19 cellular contexts compared by ENCODE assay signal in the genomic region with DNA sequence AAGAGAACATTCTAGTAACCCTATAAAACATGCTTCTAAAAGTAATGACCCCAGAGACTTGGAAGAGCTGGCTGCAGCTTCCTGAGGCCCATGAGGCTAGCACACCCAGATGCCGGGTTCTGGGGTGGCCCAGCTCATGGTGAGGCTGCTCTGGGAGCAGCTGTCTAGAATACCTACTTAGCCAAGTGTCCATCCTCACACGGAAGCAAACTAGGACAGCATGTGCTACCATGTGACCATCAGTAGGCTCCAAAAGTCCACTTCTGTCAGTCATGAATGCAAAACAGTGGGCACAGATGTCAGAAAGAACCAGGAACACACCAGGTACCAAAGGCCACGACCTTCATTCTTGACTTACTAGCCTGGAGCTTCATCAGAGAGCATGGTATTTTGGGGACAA. TPM values are rescaled to one million over a fixed set of nuclear protein-coding genes. Genes with fewer than 3 reads are reported as not detected.
DNase-seq lines count a peak whose midpoint lies in the region; ATAC-seq and TF ChIP-seq lines count a peak whose summit lies in the region.
"Had no signal": no experiment of that assay in that cellular context is flagged by ENCODE, and none has a peak within 500 bp of the region (broad histone marks: within the 10 kb centered on the region; RNA-seq: fewer than 3 reads in every experiment).

No MANE protein-coding gene starts in this region.

- H3K9me3 Mint-ChIP-seq in MCF 10A (ENCODE audit: unreplicated experiment) (no peaks in the 10 kb centered on the region), immature natural killer cell (no peaks in the 10 kb centered on the region), natural killer cell (no peaks in the 10 kb centered on the region), type B pancreatic cell (no peaks in the 10 kb centered on the region)

- H3K27me3 Mint-ChIP-seq in MCF 10A (ENCODE audit: insufficient read depth, unreplicated experiment) (no peaks in the 10 kb centered on the region), immature natural killer cell (ENCODE audit: low read depth in 3 of 3) (no peaks in the 10 kb centered on the region), natural killer cell (ENCODE audit: low read depth in 2 of 2) (no peaks in the 10 kb centered on the region), type B pancreatic cell (no peaks in the 10 kb centered on the region)

- no peak overlapping the region for H3K4me3 ChIP-seq in breast epithelium

- peaks cover 0 to 3% of the 10 kb centered on the region in 2 donors for H3K4me1 ChIP-seq in breast epithelium

- H3K36me3 ChIP-seq in breast epithelium = no peaks in the 10 kb centered on the region

- peak overlapping the region; percentile 50 for H3K27ac Mint-ChIP-seq in MCF 10A (ENCODE audit: low read depth, unreplicated experiment)
- H3K27ac Mint-ChIP-seq in immature natural killer cell = peak overlapping the region; percentile 46 to 90 (median 70)
- peak overlapping the region; percentile 90 to 91 for H3K27ac Mint-ChIP-seq in natural killer cell
- H3K27ac Mint-ChIP-seq in type B pancreatic cell = peak overlapping the region; percentile 56
- H3K27ac Mint-ChIP-seq: B cell; CD4-positive, alpha-beta memory T cell had no signal

- no TSS peak for BruUV-seq in MCF 10A (replicated peaks; lab: Mats Ljungman, UMichigan)

- POLR2A ChIA-PET in MCF 10A (lab: Yijun Ruan, JAX) = interaction anchor here (0.7 to 7.9 kb wide), 4 partner anchors 12 to 91 kb away, joined by 3 to 165 read pairs (median 5); no protein-coding TSS in a partner anchor

- TF ChIP-seq CTCF in MCF 10A (IDR thresholded peaks at IDR 0.05; ENCODE audit: unreplicated experiment) (no peak), breast epithelium (IDR thresholded peaks at IDR 0.05) (no peak), natural killer cell (IDR thresholded peaks at IDR 0.05) (no peak), type B pancreatic cell (conservative IDR thresholded peaks at IDR 0.05) (no peak), GM13977 (IDR thresholded peaks at IDR 0.05; ENCODE audit: extremely low read depth, insufficient read depth, missing control alignments) (no peak)

- ATAC-seq in natural killer cell (no peak), GM19397 (IDR thresholded peaks at IDR 0.05; ENCODE audit: unreplicated experiment) (no peak)
- ATAC-seq: HepG2 had no signal

- H3K4me3 Mint-ChIP-seq in MCF 10A (ENCODE audit: unreplicated experiment) (no peak overlapping the region), immature natural killer cell (peak overlapping the region in 3 of 5 donors; percentile 23 to 52 (median 28)), natural killer cell (peak overlapping the region; percentile 41), type B pancreatic cell (no peak overlapping the region)
- H3K4me3 Mint-ChIP-seq: B cell; CD4-positive, alpha-beta memory T cell had no signal

- in situ Hi-C loops in GM13977 (cut with MboI; ENCODE audit: low pct_unique_long_range_greater_than_20kb, low sequenced_read_pairs, unreplicated experiment) = no loop called here

- intact Hi-C loops in MCF 10A (cut with micrococcal nuclease) = no loop called here
- intact Hi-C loops in breast epithelium (cut with DNase I; ENCODE audit: low total_unique reads) = no loop called here
- intact Hi-C loops in natural killer cell (cut with micrococcal nuclease) = loop anchor here (2.0 kb wide), 1 partner anchor 23 kb away; no protein-coding TSS in a partner anchor

- H3K4me1 Mint-ChIP-seq in MCF 10A (ENCODE audit: insufficient read depth, unreplicated experiment) = peaks cover 58% of the 10 kb centered on the region
- peaks cover 95 to 100% of the 10 kb centered on the region in 2 donors for H3K4me1 Mint-ChIP-seq in immature natural killer cell
- peaks cover 85 to 89% of the 10 kb centered on the region in 2 donors for H3K4me1 Mint-ChIP-seq in natural killer cell
- peaks cover 40% of the 10 kb centered on the region for H3K4me1 Mint-ChIP-seq in type B pancreatic cell (ENCODE audit: unreplicated experiment)
- H3K4me1 Mint-ChIP-seq: B cell; CD4-positive, alpha-beta memory T cell had no signal

- H3K27ac ChIP-seq in breast epithelium = no peak overlapping the region
- H3K27ac ChIP-seq: 22Rv1, KMS-11 had no signal

- H3K36me3 Mint-ChIP-seq in MCF 10A (ENCODE audit: insufficient read depth, unreplicated experiment) (peaks cover 41% of the 10 kb centered on the region), immature natural killer cell (peaks cover 5 to 18% (median 6%) of the 10 kb centered on the region in 3 donors), natural killer cell (no peaks in the 10 kb centered on the region), type B pancreatic cell (peaks cover 52% of the 10 kb centered on the region)
- H3K36me3 Mint-ChIP-seq: CD4-positive, alpha-beta memory T cell had no signal

- no peaks in the 10 kb centered on the region for H3K27me3 ChIP-seq in breast epithelium

- DNase-seq in MCF 10A (ENCODE audit: unreplicated experiment) (no peak), breast epithelium (ENCODE audit: low spot score in 2 of 2) (no peak), immature natural killer cell (no peak), natural killer cell (no peak), type B pancreatic cell (ENCODE audit: extremely low spot score, unreplicated experiment) (no peak), GM13977 (ENCODE audit: low spot score) (no peak), SHP77 (lab: John Stamatoyannopoulos, UW) (no peak)
- DNase-seq: Calu3; CD4-positive, alpha-beta memory T cell; NCI-H1048; NCI-H1436 treated with DMSO at 0.1 percent for 48 hours; NCI-H2029 treated with DMSO at 0.1 percent for 48 hours; NCI-H2171 treated with DMSO at 0.1 percent for 48 hours; NCI-H748 treated with DMSO at 0.1 percent for 48 hours had no signal

- no peaks in the 10 kb centered on the region for H3K9me3 ChIP-seq in breast epithelium

- CTCF ChIA-PET in MCF 10A (lab: Yijun Ruan, JAX) = interaction anchor here (0.7 to 1.5 kb wide), 3 partner anchors 14 to 80 kb away, joined by 3 to 8 read pairs (median 6); no protein-coding TSS in a partner anchor

- no peak for TF ChIP-seq POLR2A in breast epithelium (IDR thresholded peaks at IDR 0.05)

RNA-seq across cellular contexts. Expression of a gene that starts 32.4 kb away (rescaled TPM):
- total RNA-seq in MCF 10A (2022) (129 and 152 TPM in 2 replicates), breast epithelium (10 to 100 TPM; 53.1 to 91.2 (median 65.9) TPM), natural killer cell (100 to 1,000 TPM; 120 to 179 (median 124) TPM), type B pancreatic cell (ENCODE audit: low replicate concordance) (101 and 113 TPM in 2 replicates)
- 100 to 1,000 TPM in 2 of 3 donors, 10 to 100 TPM in 1; 89.8 to 154 (median 131) TPM for polyA plus RNA-seq in immature natural killer cell
- total RNA-seq: HepG2 had no signal

Comparison
In these comparisons a context has a peak if more than half of its experiments do, and no peak if none do; other contexts are left out.
1. H3K4me3 Mint-ChIP-seq: peak in immature natural killer cell (3 of 5) and natural killer cell (single experiment); none in MCF 10A (single experiment) and type B pancreatic cell (single experiment).
2. Peak in every context shown above with its lines, with median percentiles within 50 percentile points of each other: H3K27ac Mint-ChIP-seq.